ENCODE assay signal across 8 cellular contexts in genomic region chr6:142784344-142784743, GRCh38.
DNase-seq lines count a peak whose midpoint lies in the region; ATAC-seq and TF ChIP-seq lines count a peak whose summit lies in the region.

No MANE protein-coding gene starts in this region.

- H3K27ac ChIP-seq in uterus = no peak overlapping the region

- no peaks in the 10 kb centered on the region for H3K36me3 ChIP-seq in uterus

- peak; percentile 68 for DNase-seq in GM20000 (ENCODE audit: low spot score)
- DNase-seq in globus pallidus (ENCODE audit: low spot score) = peak; percentile 32
- no peak for DNase-seq in uterus
- no peak for DNase-seq in SHP77 treated with DMSO at 0.1 percent for 48 hours (lab: John Stamatoyannopoulos, UW)
- DNase-seq in posterior vena cava (ENCODE audit: low spot score) = no peak
- no peak for DNase-seq in ureter (ENCODE audit: low spot score)

- no peak for TF ChIP-seq POLR2A in uterus (IDR thresholded peaks at IDR 0.05)

- TF ChIP-seq CTCF in GM20000 (IDR thresholded peaks at IDR 0.05; ENCODE audit: extremely low read depth, missing control alignments) (no peak), uterus (IDR thresholded peaks at IDR 0.05) (no peak)

- no peaks in the 10 kb centered on the region for H3K27me3 ChIP-seq in uterus

- peak; percentile 100 for ATAC-seq in GM18502 (IDR thresholded peaks at IDR 0.05; ENCODE audit: poor library complexity, unreplicated experiment)
- ATAC-seq in HG03439 (IDR thresholded peaks at IDR 0.05; ENCODE audit: unreplicated experiment) = peak; percentile 98

- no peak overlapping the region for H3K4me3 ChIP-seq in uterus

- H3K4me1 ChIP-seq in uterus = no peaks in the 10 kb centered on the region

- H3K9me3 ChIP-seq in uterus = no peaks in the 10 kb centered on the region

- intact Hi-C loops in uterus (cut with DNase I; ENCODE audit: low total_unique reads) = no loop called here
- intact Hi-C loops in posterior vena cava (cut with DNase I) = no loop called here

Comparison
In these comparisons a context has a peak if more than half of its experiments do, and no peak if none do; other contexts are left out.
1. DNase-seq: peak in GM20000 (single experiment) and globus pallidus (single experiment); none in uterus (0 of 2), SHP77 treated with DMSO at 0.1 percent for 48 hours (single experiment), posterior vena cava (single experiment) and ureter (single experiment).